Comparison of ENCODE assay signal across 1 cellular context in the genomic region with DNA sequence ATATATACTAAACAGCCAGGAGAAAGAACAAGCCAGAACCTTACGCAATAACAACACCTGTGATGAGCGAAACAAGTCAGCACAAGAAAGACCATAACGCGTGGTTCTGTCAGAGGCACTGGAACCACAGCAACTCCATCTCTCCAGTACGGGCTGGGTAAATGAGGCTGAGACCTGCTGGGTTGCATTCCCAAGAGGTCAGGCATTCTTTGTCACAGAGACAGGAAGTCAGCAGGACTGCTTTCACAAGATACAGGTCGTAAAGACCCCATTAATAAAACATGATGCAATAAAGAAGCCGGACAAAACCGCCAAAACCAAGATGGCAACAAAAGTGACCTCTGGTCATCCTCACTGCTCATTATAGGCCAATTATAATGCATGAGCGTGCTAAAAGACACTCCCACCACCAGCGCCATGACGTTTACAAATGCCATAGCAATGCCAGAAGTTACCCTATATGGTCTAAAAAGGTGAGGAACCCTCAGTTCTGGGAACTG.
TF ChIP-seq lines count a peak whose summit lies in the region.

No MANE protein-coding gene starts in this region.

TF ChIP-seq in HCT116, 20 proteins besides CTCF, POLR2A, EP300 and RAD21 (continued from another document):
- TF ChIP-seq, protein P1, sequence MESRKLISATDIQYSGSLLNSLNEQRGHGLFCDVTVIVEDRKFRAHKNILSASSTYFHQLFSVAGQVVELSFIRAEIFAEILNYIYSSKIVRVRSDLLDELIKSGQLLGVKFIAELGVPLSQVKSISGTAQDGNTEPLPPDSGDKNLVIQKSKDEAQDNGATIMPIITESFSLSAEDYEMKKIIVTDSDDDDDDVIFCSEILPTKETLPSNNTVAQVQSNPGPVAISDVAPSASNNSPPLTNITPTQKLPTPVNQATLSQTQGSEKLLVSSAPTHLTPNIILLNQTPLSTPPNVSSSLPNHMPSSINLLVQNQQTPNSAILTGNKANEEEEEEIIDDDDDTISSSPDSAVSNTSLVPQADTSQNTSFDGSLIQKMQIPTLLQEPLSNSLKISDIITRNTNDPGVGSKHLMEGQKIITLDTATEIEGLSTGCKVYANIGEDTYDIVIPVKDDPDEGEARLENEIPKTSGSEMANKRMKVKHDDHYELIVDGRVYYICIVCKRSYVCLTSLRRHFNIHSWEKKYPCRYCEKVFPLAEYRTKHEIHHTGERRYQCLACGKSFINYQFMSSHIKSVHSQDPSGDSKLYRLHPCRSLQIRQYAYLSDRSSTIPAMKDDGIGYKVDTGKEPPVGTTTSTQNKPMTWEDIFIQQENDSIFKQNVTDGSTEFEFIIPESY (IDR thresholded peaks at IDR 0.05; ENCODE audit: extremely low read depth, insufficient replicate concordance, low read length) = no peak
- TF ChIP-seq, protein P2, sequence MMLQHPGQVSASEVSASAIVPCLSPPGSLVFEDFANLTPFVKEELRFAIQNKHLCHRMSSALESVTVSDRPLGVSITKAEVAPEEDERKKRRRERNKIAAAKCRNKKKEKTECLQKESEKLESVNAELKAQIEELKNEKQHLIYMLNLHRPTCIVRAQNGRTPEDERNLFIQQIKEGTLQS (IDR thresholded peaks at IDR 0.05) = no peak
- no peak for TF ChIP-seq CEBPB (IDR thresholded peaks at IDR 0.05; ENCODE audit: low read depth)
- no peak for TF ChIP-seq SRF (IDR thresholded peaks at IDR 0.05; ENCODE audit: low read depth)
- TF ChIP-seq CBX3 (IDR thresholded peaks at IDR 0.05; ENCODE audit: low read depth) = no peak
- TF ChIP-seq YY1 (IDR thresholded peaks at IDR 0.05; ENCODE audit: extremely low read depth, insufficient replicate concordance, low read depth, low read length) = no peak
